Comparison of ENCODE assay signal across 8 cellular contexts in genomic region chr1:21703318-21703963, GRCh38.
DNase-seq lines count a peak whose midpoint lies in the region; ATAC-seq and TF ChIP-seq lines count a peak whose summit lies in the region.

No MANE protein-coding gene starts in this region.

- no peaks in the 10 kb centered on the region for H3K36me3 ChIP-seq in KMS-11 (ENCODE audit: insufficient read depth)

- peak overlapping the region; percentile 50 for H3K27ac ChIP-seq in KMS-11
- no peak overlapping the region for H3K27ac ChIP-seq in coronary artery

- H2AFZ ChIP-seq in KMS-11 (ENCODE audit: low read depth) = no peak overlapping the region

- H3K4me3 ChIP-seq in KMS-11 (IDR thresholded peaks at IDR 0.05; ENCODE audit: insufficient read depth, low read depth, low read length) = peak overlapping the region; percentile 7
- H3K4me3 ChIP-seq in WI38 (ENCODE audit: low read depth, low read length) = no peak overlapping the region
- no peak overlapping the region for H3K4me3 ChIP-seq in coronary artery

- no peaks in the 10 kb centered on the region for H3K79me2 ChIP-seq in KMS-11 (ENCODE audit: insufficient read depth, low read depth)

- H4K20me1 ChIP-seq in KMS-11 (ENCODE audit: insufficient read depth) = no peaks in the 10 kb centered on the region; the same call in 1 of the 2 replicates

- peak; percentile 29 for DNase-seq in NCI-H1092 treated with DMSO at 0.1 percent for 48 hours (lab: John Stamatoyannopoulos, UW)
- no peak for DNase-seq in NCI-H1092 (lab: John Stamatoyannopoulos, UW)
- DNase-seq in kidney tubule cell (ENCODE audit: low spot score) = peak; percentile 39
- DNase-seq in coronary artery (ENCODE audit: low spot score) = no peak

- peak; percentile 73 for TF ChIP-seq CTCF in KMS-11 (conservative IDR thresholded peaks at IDR 0.05; ENCODE audit: low read depth, low read length)
- TF ChIP-seq CTCF in WI38 (IDR thresholded peaks at IDR 0.05; ENCODE audit: low read depth, low read length) = 0 out of 2 replicates have a peak, but pooled peaks have one; percentile 21
- TF ChIP-seq CTCF in coronary artery (IDR thresholded peaks at IDR 0.05) = no peak

- no peak overlapping the region for H3K9ac ChIP-seq in KMS-11

- H3K4me2 ChIP-seq in KMS-11 = peak overlapping the region; percentile 87

- peaks cover 76% of the 10 kb centered on the region for H3K4me1 ChIP-seq in KMS-11 (ENCODE audit: low read depth, poor library complexity, severe bottlenecking)

- ATAC-seq in GM19467 (IDR thresholded peaks at IDR 0.05; ENCODE audit: unreplicated experiment) = no peak
- ATAC-seq in HG02678 (IDR thresholded peaks at IDR 0.05; ENCODE audit: unreplicated experiment) = no peak

- H3K27me3 ChIP-seq in KMS-11 (ENCODE audit: insufficient read depth, low read depth) = no peaks in the 10 kb centered on the region

Comparison
In these comparisons a context has a peak if more than half of its experiments do, and no peak if none do; other contexts are left out.
1. DNase-seq: peak in NCI-H1092 treated with DMSO at 0.1 percent for 48 hours (single experiment) and kidney tubule cell (single experiment); none in NCI-H1092 (single experiment) and coronary artery (single experiment).